In the genomic region with DNA sequence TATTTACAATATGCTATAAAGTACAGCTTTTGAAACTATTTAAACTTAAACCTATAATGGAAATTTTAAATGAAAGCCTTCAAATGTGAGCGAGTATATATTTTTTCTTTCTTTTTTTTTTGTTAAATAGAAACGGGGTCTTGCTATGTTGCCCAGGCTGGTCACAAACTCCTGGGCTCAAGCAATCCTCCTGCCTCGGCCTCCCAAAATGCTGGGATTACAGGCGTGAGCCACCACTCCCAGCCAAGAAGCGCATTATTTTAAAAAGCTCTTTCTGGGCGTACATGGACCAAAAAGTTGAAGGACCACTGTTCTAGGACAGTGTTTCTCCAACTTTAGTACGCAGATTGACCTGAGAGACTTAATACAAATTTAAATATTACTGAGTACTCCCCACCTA, we compare ENCODE assay signal across 29 cellular contexts.
"Had no signal": no experiment of that assay in that cellular context is flagged by ENCODE, and none has a peak within 500 bp of the region (broad histone marks: within the 10 kb centered on the region; RNA-seq: fewer than 3 reads in every experiment).

No MANE protein-coding gene starts in this region.

- H3K27ac Mint-ChIP-seq: stimulated activated effector memory CD8-positive, alpha-beta T cell treated with anti-CD3 and anti-CD28 coated beads, Interleukin-12 subunit alpha, Interleukin-12 subunit beta, amount 100 ng/mL, for 72 hours; stimulated activated memory B cell treated with anti-CD40 and anti-IgM and Interleukin-4, amounts not matched to agents 10 μg/mL and 1 μg/mL and 100 μg/mL, for 72 hours; stimulated activated naive B cell treated with anti-CD40 and anti-IgM and Interleukin-4, amounts not matched to agents 10 μg/mL and 1 μg/mL and 100 μg/mL, for 72 hours; stimulated activated naive CD8-positive, alpha-beta T cell treated with anti-CD3 and anti-CD28 coated beads, Interleukin-15, amount 100 ng/mL, for 72 hours; stimulated activated naive CD8-positive, alpha-beta T cell treated with anti-CD3 and anti-CD28 coated beads, Interleukin-15, Interleukin-2, amounts not matched to agents 100 ng/mL and 50 ng/mL, for 24 hours; type B pancreatic cell had no signal

- ATAC-seq: stimulated activated effector memory CD8-positive, alpha-beta T cell treated with anti-CD3 and anti-CD28 coated beads, Interleukin-12 subunit alpha, Interleukin-12 subunit beta, amount 100 ng/mL, for 72 hours; stimulated activated memory B cell treated with anti-CD40 and anti-IgM and Interleukin-4, amounts not matched to agents 10 μg/mL and 1 μg/mL and 100 μg/mL, for 72 hours; stimulated activated naive B cell treated with anti-CD40 and anti-IgM and Interleukin-4, amounts not matched to agents 10 μg/mL and 1 μg/mL and 100 μg/mL, for 72 hours; stimulated activated naive CD8-positive, alpha-beta T cell treated with anti-CD3 and anti-CD28 coated beads, Interleukin-15, amount 100 ng/mL, for 72 hours; stimulated activated naive CD8-positive, alpha-beta T cell treated with anti-CD3 and anti-CD28 coated beads, Interleukin-15, Interleukin-2, amounts not matched to agents 100 U/mL and 50 U/mL, for 24 hours; upper lobe of right lung had no signal

- FAIRE-seq: urothelium cell line had no signal

- H3K4me3 ChIP-seq: stomach, suprapubic skin, testis, thoracic aorta, thyroid gland, tibial artery, tibial nerve, transverse colon, upper lobe of left lung, upper lobe of right lung, uterus, vagina had no signal

- H3K36me3 ChIP-seq: uterus had no signal

- H3K27me3 ChIP-seq: stomach, suprapubic skin, testis, thyroid gland, tibial artery, tibial nerve, transverse colon, upper lobe of left lung, upper lobe of right lung, uterus, vagina had no signal

- H3K27me3 Mint-ChIP-seq: stimulated activated memory B cell treated with anti-CD40 and anti-IgM and Interleukin-4, amounts not matched to agents 10 μg/mL and 1 μg/mL and 100 μg/mL, for 72 hours; stimulated activated naive B cell treated with anti-CD40 and anti-IgM and Interleukin-4, amounts not matched to agents 10 μg/mL and 1 μg/mL and 100 μg/mL, for 72 hours; stimulated activated naive CD8-positive, alpha-beta T cell treated with anti-CD3 and anti-CD28 coated beads, Interleukin-15, amount 100 ng/mL, for 72 hours; stimulated activated naive CD8-positive, alpha-beta T cell treated with anti-CD3 and anti-CD28 coated beads, Interleukin-15, Interleukin-2, amounts not matched to agents 100 ng/mL and 50 ng/mL, for 24 hours; type B pancreatic cell had no signal

- H3K4me3 Mint-ChIP-seq: stimulated activated effector memory CD8-positive, alpha-beta T cell treated with anti-CD3 and anti-CD28 coated beads, Interleukin-12 subunit alpha, Interleukin-12 subunit beta, amount 100 ng/mL, for 72 hours; stimulated activated memory B cell treated with anti-CD40 and anti-IgM and Interleukin-4, amounts not matched to agents 10 μg/mL and 1 μg/mL and 100 μg/mL, for 72 hours; stimulated activated naive B cell treated with anti-CD40 and anti-IgM and Interleukin-4, amounts not matched to agents 10 μg/mL and 1 μg/mL and 100 μg/mL, for 72 hours; stimulated activated naive CD8-positive, alpha-beta T cell treated with anti-CD3 and anti-CD28 coated beads, Interleukin-15, amount 100 ng/mL, for 72 hours; stimulated activated naive CD8-positive, alpha-beta T cell treated with anti-CD3 and anti-CD28 coated beads, Interleukin-15, Interleukin-2, amounts not matched to agents 100 ng/mL and 50 ng/mL, for 24 hours; type B pancreatic cell had no signal

- H3K4me1 Mint-ChIP-seq: stimulated activated effector memory CD8-positive, alpha-beta T cell treated with anti-CD3 and anti-CD28 coated beads, Interleukin-12 subunit alpha, Interleukin-12 subunit beta, amount 100 ng/mL, for 72 hours; stimulated activated memory B cell treated with anti-CD40 and anti-IgM and Interleukin-4, amounts not matched to agents 10 μg/mL and 1 μg/mL and 100 μg/mL, for 72 hours; stimulated activated naive B cell treated with anti-CD40 and anti-IgM and Interleukin-4, amounts not matched to agents 10 μg/mL and 1 μg/mL and 100 μg/mL, for 72 hours; stimulated activated naive CD8-positive, alpha-beta T cell treated with anti-CD3 and anti-CD28 coated beads, Interleukin-15, amount 100 ng/mL, for 72 hours had no signal

- H3K9me3 Mint-ChIP-seq: stimulated activated effector memory CD8-positive, alpha-beta T cell treated with anti-CD3 and anti-CD28 coated beads, Interleukin-12 subunit alpha, Interleukin-12 subunit beta, amount 100 ng/mL, for 72 hours; stimulated activated memory B cell treated with anti-CD40 and anti-IgM and Interleukin-4, amounts not matched to agents 10 μg/mL and 1 μg/mL and 100 μg/mL, for 72 hours; stimulated activated naive B cell treated with anti-CD40 and anti-IgM and Interleukin-4, amounts not matched to agents 10 μg/mL and 1 μg/mL and 100 μg/mL, for 72 hours; stimulated activated naive CD8-positive, alpha-beta T cell treated with anti-CD3 and anti-CD28 coated beads, Interleukin-15, amount 100 ng/mL, for 72 hours; stimulated activated naive CD8-positive, alpha-beta T cell treated with anti-CD3 and anti-CD28 coated beads, Interleukin-15, Interleukin-2, amounts not matched to agents 100 ng/mL and 50 ng/mL, for 24 hours; type B pancreatic cell had no signal

- H3K9me3 ChIP-seq: stomach, suprapubic skin, testis, thoracic aorta, thyroid gland, tibial artery, tibial nerve, transverse colon, upper lobe of left lung, upper lobe of right lung, uterus, vagina had no signal

- DNase-seq: stimulated activated CD4-positive, alpha-beta T cell treated with anti-CD3 and anti-CD28 coated beads, Interleukin-2, amount 100 ng/mL, for 48 hours; stimulated activated CD4-positive, alpha-beta T cell treated with anti-CD3 and anti-CD28 coated beads, Interleukin-4, amount 100 ng/mL, for 1 hour; stimulated activated CD4-positive, alpha-beta T cell treated with anti-CD3 and anti-CD28 coated beads, Interleukin-4, amount 100 ng/mL, for 24 hours; stimulated activated CD4-positive, alpha-beta T cell treated with anti-CD3 and anti-CD28 coated beads, Interleukin-4, amount 100 ng/mL, for 4 hours; stimulated activated CD8-positive, alpha-beta memory T cell treated with anti-CD3 and anti-CD28 coated beads, Interleukin-4, amount 100 ng/mL, for 48 hours; stimulated activated naive B cell treated with anti-CD40 and anti-IgM and Interleukin-4, amounts not matched to agents 10 μg/mL and 1 μg/mL and 100 μg/mL, for 72 hours; stimulated activated naive CD4-positive, alpha-beta T cell; stimulated activated naive CD4-positive, alpha-beta T cell treated with Interleukin-2 at 50 U/mL for 16 hours; stimulated activated naive CD8-positive, alpha-beta T cell treated with anti-CD3 and anti-CD28 coated beads, Interleukin-15, amount 100 ng/mL, for 72 hours; stimulated activated naive CD8-positive, alpha-beta T cell treated with anti-CD3 and anti-CD28 coated beads, Interleukin-15, Interleukin-2, amounts not matched to agents 100 U/mL and 50 U/mL, for 24 hours; stomach; substantia nigra; testis; thyroid gland; tibial artery; transverse colon; trophoblast cell; upper lobe of left lung; upper lobe of right lung; uterus had no signal

- H3K4me1 ChIP-seq: stomach, suprapubic skin, testis, tibial artery, tibial nerve, transverse colon, upper lobe of left lung, upper lobe of right lung, uterus, vagina had no signal

- H3K27ac ChIP-seq: stomach, suprapubic skin, testis, thoracic aorta, thyroid gland, tibial artery, tibial nerve, transverse colon, upper lobe of left lung, upper lobe of right lung, uterus, vagina had no signal
